In genomic region chr12:2082321-2082720, GRCh38 we compare ENCODE assay signal across 18 cellular contexts. TPM values are rescaled to one million over a fixed set of nuclear protein-coding genes. Genes with fewer than 3 reads are reported as not detected.
A peak's percentile ranks its signal among the peaks of the same experiment; 100 is the strongest.
DNase-seq lines count a peak whose midpoint lies in the region; ATAC-seq and TF ChIP-seq lines count a peak whose summit lies in the region.
"Had no signal": no experiment of that assay in that cellular context is flagged by ENCODE, and none has a peak within 500 bp of the region (broad histone marks: within the 10 kb centered on the region; RNA-seq: fewer than 3 reads in every experiment).

No MANE protein-coding gene starts in this region.

- H3K27ac Mint-ChIP-seq in chondrocyte (ENCODE audit: unreplicated experiment) (peak overlapping the region; percentile 70), endothelial cell (ENCODE audit: unreplicated experiment) (no peak overlapping the region)
- H3K27ac Mint-ChIP-seq: activated CD4-positive, alpha-beta T cell treated with anti-CD3 and anti-CD28 coated beads, Interleukin-2, amount 10 ng/mL, durations not matched to agents 24 days and 14 days; CD4-positive, alpha-beta memory T cell had no signal

- DNase-seq in DMS153 (lab: John Stamatoyannopoulos, UW): peak; percentile 62
- peak; percentile 67 for DNase-seq in NCI-H345 (lab: John Stamatoyannopoulos, UW)
- DNase-seq in chondrocyte (ENCODE audit: low spot score): no peak
- no peak for DNase-seq in NCI-H2227 (lab: John Stamatoyannopoulos, UW; ENCODE audit: unreplicated experiment)
- no peak for DNase-seq in endothelial cell (ENCODE audit: low spot score)
- DNase-seq in activated CD4-positive, alpha-beta T cell treated with anti-CD3 and anti-CD28 coated beads, Interleukin-2, amount 50 U/mL, for 48 hours: no peak
- DNase-seq: activated CD4-positive, alpha-beta T cell treated with anti-CD3 and anti-CD28 coated beads, Interleukin-2, amount 10 ng/mL, durations not matched to agents 24 days and 14 days; activated CD8-positive, alpha-beta memory T cell treated with anti-CD3 and anti-CD28 coated beads, Interleukin-2, amount 50 U/mL, for 48 hours; activated naive CD4-positive, alpha-beta T cell; CD4-positive, alpha-beta memory T cell; GOT3; NCI-H2029; stimulated activated naive CD4-positive, alpha-beta T cell; upper lobe of right lung had no signal

- TF ChIP-seq CTCF in chondrocyte (IDR thresholded peaks at IDR 0.05) (no peak), endothelial cell (IDR thresholded peaks at IDR 0.05; ENCODE audit: unreplicated experiment) (no peak)

- H3K4me1 Mint-ChIP-seq in chondrocyte (ENCODE audit: low read depth) (peaks cover 61% of the 10 kb centered on the region), endothelial cell (ENCODE audit: unreplicated experiment) (no peaks in the 10 kb centered on the region)
- H3K4me1 Mint-ChIP-seq: activated CD4-positive, alpha-beta T cell treated with anti-CD3 and anti-CD28 coated beads, Interleukin-2, amount 10 ng/mL, durations not matched to agents 24 days and 14 days; CD4-positive, alpha-beta memory T cell had no signal

- no peak overlapping the region for H3K4me3 ChIP-seq in rectal smooth muscle tissue (ENCODE audit: low read length)
- H3K4me3 ChIP-seq: left lung, upper lobe of right lung had no signal

- H3K27ac ChIP-seq in rectal smooth muscle tissue (ENCODE audit: low read depth, low read length): peak overlapping the region; percentile 23
- H3K27ac ChIP-seq: left lung, upper lobe of right lung had no signal

- no peak overlapping the region for H3K9ac ChIP-seq in rectal smooth muscle tissue (ENCODE audit: low read length)

- H3K27me3 Mint-ChIP-seq in chondrocyte (ENCODE audit: low read depth) (no peaks in the 10 kb centered on the region), endothelial cell (ENCODE audit: unreplicated experiment) (peaks cover 3% of the 10 kb centered on the region)

- H3K9me3 Mint-ChIP-seq in chondrocyte (ENCODE audit: low read depth): peaks cover 13% of the 10 kb centered on the region
- no peaks in the 10 kb centered on the region for H3K9me3 Mint-ChIP-seq in endothelial cell (ENCODE audit: unreplicated experiment)
- H3K9me3 Mint-ChIP-seq: activated CD4-positive, alpha-beta T cell treated with anti-CD3 and anti-CD28 coated beads, Interleukin-2, amount 10 ng/mL, durations not matched to agents 24 days and 14 days had no signal

- H3K36me3 Mint-ChIP-seq in chondrocyte (ENCODE audit: low read depth) (peaks cover 8% of the 10 kb centered on the region), endothelial cell (ENCODE audit: low read depth, unreplicated experiment) (peaks cover 8% of the 10 kb centered on the region)
- H3K36me3 Mint-ChIP-seq: CD4-positive, alpha-beta memory T cell had no signal

- no peaks in the 10 kb centered on the region for H3K27me3 ChIP-seq in rectal smooth muscle tissue (ENCODE audit: control insufficient read depth, insufficient read depth, low read length)
- H3K27me3 ChIP-seq: left lung, upper lobe of right lung had no signal

- H3K36me3 ChIP-seq in rectal smooth muscle tissue (ENCODE audit: control insufficient read depth, insufficient read depth, low read length): no peaks in the 10 kb centered on the region
- H3K36me3 ChIP-seq: left lung, upper lobe of right lung had no signal

- H3K4me3 Mint-ChIP-seq in chondrocyte (ENCODE audit: unreplicated experiment): no peak overlapping the region
- H3K4me3 Mint-ChIP-seq in endothelial cell (ENCODE audit: unreplicated experiment): no peak overlapping the region
- H3K4me3 Mint-ChIP-seq: activated CD4-positive, alpha-beta T cell treated with anti-CD3 and anti-CD28 coated beads, Interleukin-2, amount 10 ng/mL, durations not matched to agents 24 days and 14 days; CD4-positive, alpha-beta memory T cell had no signal

- no peak for ATAC-seq in HG03432 (IDR thresholded peaks at IDR 0.05; ENCODE audit: unreplicated experiment)
- ATAC-seq: left lung, upper lobe of right lung had no signal

- peaks cover 29% of the 10 kb centered on the region for H3K4me1 ChIP-seq in rectal smooth muscle tissue (ENCODE audit: control insufficient read depth, insufficient read depth, low read length)
- H3K4me1 ChIP-seq: left lung, upper lobe of right lung had no signal

RNA-seq across cellular contexts. Expression of gene CACNA1C, which starts 29.5 kb away (rescaled TPM):
- total RNA-seq in chondrocyte: 27.0 to 48.5 TPM (median 27.0 TPM) in 3 replicates
- total RNA-seq in endothelial cell (ENCODE audit: unreplicated experiment): 11.1 TPM
- total RNA-seq: MCF 10A had no signal

Comparison
In these comparisons a context has a peak if more than half of its experiments do, and no peak if none do; other contexts are left out.
1. DNase-seq: peak in DMS153 (single experiment) and NCI-H345 (single experiment); none in chondrocyte (single experiment), NCI-H2227 (single experiment), endothelial cell (single experiment) and activated CD4-positive, alpha-beta T cell treated with anti-CD3 and anti-CD28 coated beads, Interleukin-2, amount 50 U/mL, for 48 hours (0 of 2).